17 cellular contexts compared by ENCODE assay signal in the genomic region with DNA sequence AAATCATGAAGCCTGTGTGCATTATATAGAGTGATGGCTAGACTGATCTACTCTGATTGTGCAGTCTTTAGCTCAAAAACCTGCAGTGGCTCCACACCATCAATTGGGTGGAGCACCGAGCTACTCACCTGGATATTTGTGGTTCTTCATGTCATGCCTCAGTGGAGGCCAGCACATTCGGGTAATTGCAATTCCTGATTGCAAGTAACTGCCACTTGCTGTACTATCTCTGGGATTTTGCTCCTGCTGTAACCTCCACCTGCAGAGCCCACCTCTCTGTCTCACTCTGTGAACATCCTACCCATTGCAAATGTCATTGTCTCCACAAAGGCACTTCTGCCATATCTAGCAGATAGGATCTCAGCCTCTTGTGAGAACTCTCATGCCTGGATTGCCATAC. TPM values are rescaled to one million over a fixed set of nuclear protein-coding genes. Genes with fewer than 3 reads are reported as not detected.
"Had no signal": no experiment of that assay in that cellular context is flagged by ENCODE, and none has a peak within 500 bp of the region (broad histone marks: within the 10 kb centered on the region; RNA-seq: fewer than 3 reads in every experiment).

No MANE protein-coding gene starts in this region.

- H3K27me3 ChIP-seq: colonic mucosa, tibial nerve, uterus had no signal

- H3K27ac ChIP-seq: colonic mucosa, tibial nerve, uterus, WERI-Rb-1 had no signal

- ATAC-seq: esophagus mucosa had no signal

- H3K36me3 ChIP-seq: colonic mucosa, tibial nerve, uterus, WERI-Rb-1 had no signal

- H3K4me3 ChIP-seq: colonic mucosa, tibial nerve, uterus had no signal

- H3K4me1 ChIP-seq: colonic mucosa, uterus had no signal

- DNase-seq: activated naive CD8-positive, alpha-beta T cell treated with anti-CD3 and anti-CD28 coated beads, Interleukin-2, amount 10 ng/mL, durations not matched to agents 7 days and 5 days; central memory CD4-positive, alpha-beta T cell; colonic mucosa; kidney glomerular epithelial cell; mesendoderm; occipital lobe; stimulated activated CD4-positive, alpha-beta T cell treated with anti-CD3 and anti-CD28 coated beads, Interleukin-2, amount 100 ng/mL, for 48 hours; stimulated activated naive CD4-positive, alpha-beta T cell; substantia nigra; uterus; WERI-Rb-1 had no signal

- H3K9me3 ChIP-seq: colonic mucosa, tibial nerve, uterus had no signal

RNA-seq across cellular contexts. Expression of gene CCL1, which starts 1.7 kb away (rescaled TPM):
- total RNA-seq: activated CD8-positive, alpha-beta T cell treated with anti-CD3 and anti-CD28 coated beads, Interleukin-2, amount 10 ng/mL, durations not matched to agents 7 days and 5 days; activated naive CD8-positive, alpha-beta T cell treated with anti-CD3 and anti-CD28 coated beads, Interleukin-2, amount 10 ng/mL, durations not matched to agents 7 days and 5 days; colonic mucosa; esophagus mucosa; fibroblast of villous mesenchyme; liver; posterior vena cava; tibial nerve; uterus had no signal

RNA-seq across cellular contexts. Expression of gene CCL13, which starts 8.5 kb away (rescaled TPM):
- total RNA-seq: activated CD8-positive, alpha-beta T cell treated with anti-CD3 and anti-CD28 coated beads, Interleukin-2, amount 10 ng/mL, durations not matched to agents 7 days and 5 days; activated naive CD8-positive, alpha-beta T cell treated with anti-CD3 and anti-CD28 coated beads, Interleukin-2, amount 10 ng/mL, durations not matched to agents 7 days and 5 days; fibroblast of villous mesenchyme; occipital lobe had no signal

RNA-seq across cellular contexts. Expression of gene CCL8, which starts 45.5 kb away (rescaled TPM):
- total RNA-seq: activated CD8-positive, alpha-beta T cell treated with anti-CD3 and anti-CD28 coated beads, Interleukin-2, amount 10 ng/mL, durations not matched to agents 7 days and 5 days; activated naive CD8-positive, alpha-beta T cell treated with anti-CD3 and anti-CD28 coated beads, Interleukin-2, amount 10 ng/mL, durations not matched to agents 7 days and 5 days; esophagus mucosa; fibroblast of villous mesenchyme; liver; tibial nerve had no signal
